Comparison of ENCODE assay signal across 8 cellular contexts in the genomic region with DNA sequence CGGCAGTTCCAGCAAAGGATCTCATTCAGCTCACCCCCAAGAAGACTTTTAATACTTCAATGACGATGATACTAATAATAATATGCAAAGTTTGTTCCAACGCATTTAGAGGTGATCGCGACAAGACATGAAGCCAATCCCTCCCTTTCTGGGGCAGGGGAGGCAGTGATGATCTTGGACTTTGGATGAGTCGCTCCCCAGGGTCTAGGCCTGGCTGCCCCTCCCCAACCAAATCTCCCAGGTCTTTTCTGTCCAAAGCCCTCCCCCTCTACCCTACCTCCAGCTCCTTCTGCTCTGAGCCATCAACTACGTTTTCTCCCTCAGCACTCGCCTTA. TPM values are rescaled to one million over a fixed set of nuclear protein-coding genes. Genes with fewer than 3 reads are reported as not detected.
DNase-seq lines count a peak whose midpoint lies in the region; ATAC-seq, FAIRE-seq and TF ChIP-seq lines count a peak whose summit lies in the region.

No MANE protein-coding gene starts in this region.

- no peak for TF ChIP-seq CTCF in HFF-Myc (IDR thresholded peaks at IDR 0.05; ENCODE audit: low read depth, low read length, missing control alignments)
- peak in 1 of 11 experiments; percentile 7 for TF ChIP-seq CTCF in spleen (IDR thresholded peaks at IDR 0.05 in 8 of 11, conservative IDR thresholded peaks at IDR 0.05 in 3 of 11)

- H3K9me3 Mint-ChIP-seq in activated T-helper 17 cell treated with anti-CD3 and anti-CD28 coated beads, Interleukin-2, amount 50 U/mL, for 72 hours = no peaks in the 10 kb centered on the region

- H3K36me3 ChIP-seq in iPS-15b (ENCODE audit: control insufficient read depth, insufficient read depth, low read length) = no peaks in the 10 kb centered on the region
- no peaks in the 10 kb centered on the region for H3K36me3 ChIP-seq in spleen

- no peak for ATAC-seq in activated T-helper 17 cell treated with anti-CD3 and anti-CD28 coated beads, Interleukin-2, amount 50 U/mL, for 72 hours (replicated peaks)

- peak overlapping the region in 7 of 8 donors; percentile 77 to 87 (median 84) for H3K27ac ChIP-seq in spleen

- DNase-seq in HFF-Myc (ENCODE audit: extremely low read depth, low read depth) (no peak), spleen (no peak), SW480 (ENCODE audit: low spot score) (no peak), SIG-M5 (lab: John Stamatoyannopoulos, UW) (no peak), urothelium cell line (ENCODE audit: low spot score) (no peak)
- DNase-seq in activated CD4-positive, CD25-positive, alpha-beta regulatory T cell (lab: John Stamatoyannopoulos, UW) = no peak

- H3K9me3 ChIP-seq in iPS-15b (ENCODE audit: control insufficient read depth, insufficient read depth, low read length) (no peaks in the 10 kb centered on the region), spleen (no peaks in the 10 kb centered on the region)

- peaks cover 34% of the 10 kb centered on the region for H3K27me3 Mint-ChIP-seq in activated T-helper 17 cell treated with anti-CD3 and anti-CD28 coated beads, Interleukin-2, amount 50 U/mL, for 72 hours

- H3K9ac ChIP-seq in iPS-15b (ENCODE audit: low read depth, low read length) = no peak overlapping the region

- peaks cover 79% of the 10 kb centered on the region for H3K27me3 ChIP-seq in iPS-15b (ENCODE audit: control insufficient read depth, insufficient read depth, low read length)
- H3K27me3 ChIP-seq in spleen (replicated peaks in 1 of 7) = peaks cover 0 to 48% (median 20%) of the 10 kb centered on the region in 7 donors

- H3K27ac Mint-ChIP-seq in activated T-helper 17 cell treated with anti-CD3 and anti-CD28 coated beads, Interleukin-2, amount 50 U/mL, for 72 hours = no peak overlapping the region

- peak overlapping the region; percentile 85 for H3K4me3 Mint-ChIP-seq in activated T-helper 17 cell treated with anti-CD3 and anti-CD28 coated beads, Interleukin-2, amount 50 U/mL, for 72 hours

- intact Hi-C loops in spleen (cut with DNase I; ENCODE audit: low total_unique reads) = no loop called here

- no peaks in the 10 kb centered on the region for H3K36me3 Mint-ChIP-seq in activated T-helper 17 cell treated with anti-CD3 and anti-CD28 coated beads, Interleukin-2, amount 50 U/mL, for 72 hours (ENCODE audit: low read depth)

- TF ChIP-seq POLR2A in spleen (IDR thresholded peaks at IDR 0.05) = no peak

- FAIRE-seq in urothelium cell line (lab: Jason Lieb, UNC) = no peak

- H3K4me1 ChIP-seq in iPS-15b (ENCODE audit: control insufficient read depth, insufficient read depth, low read length) = peaks cover 6% of the 10 kb centered on the region
- peaks cover 0 to 53% (median 26%) of the 10 kb centered on the region in 6 donors for H3K4me1 ChIP-seq in spleen

- WGBS in spleen, 5 donors = 16 to 23% (median 22%) methylated on average over 8 of the region's 8 CpGs

- H3K4me1 Mint-ChIP-seq in activated T-helper 17 cell treated with anti-CD3 and anti-CD28 coated beads, Interleukin-2, amount 50 U/mL, for 72 hours = peaks cover 18% of the 10 kb centered on the region

- H3K4me3 ChIP-seq in HFF-Myc (replicated peaks; ENCODE audit: low read depth, low read length) (peak overlapping the region; percentile 49), iPS-15b (ENCODE audit: low read depth, low read length) (peak overlapping the region; percentile 60), spleen (peak overlapping the region; percentile 39 to 64 (median 41))

RNA-seq across cellular contexts. Expression of a gene that starts 33.9 kb away (rescaled TPM):
- total RNA-seq in activated T-helper 17 cell treated with anti-CD3 and anti-CD28 coated beads, Interleukin-2, amount 50 U/mL, for 72 hours = 1,000 to 10,000 TPM; 1,094 to 1,926 TPM
- 1,000 to 10,000 TPM; 1,154 to 1,886 (median 1,537) TPM for total RNA-seq in spleen
- 1,000 to 10,000 TPM; 1,280 to 1,749 (median 1,625) TPM for polyA plus RNA-seq in spleen
